In genomic region chr4:85474818-85475630, GRCh38 we compare ENCODE assay signal across 2 cellular contexts.
A peak's percentile ranks its signal among the peaks of the same experiment; 100 is the strongest.
TF ChIP-seq lines count a peak whose summit lies in the region.

ARHGAP24 (plus strand) TSS chr4:85475150.

TF ChIP-seq in HEK293, 187 proteins besides CTCF, POLR2A, EP300 and RAD21 (continued from another document and continues in another):
- TF ChIP-seq, protein P1, sequence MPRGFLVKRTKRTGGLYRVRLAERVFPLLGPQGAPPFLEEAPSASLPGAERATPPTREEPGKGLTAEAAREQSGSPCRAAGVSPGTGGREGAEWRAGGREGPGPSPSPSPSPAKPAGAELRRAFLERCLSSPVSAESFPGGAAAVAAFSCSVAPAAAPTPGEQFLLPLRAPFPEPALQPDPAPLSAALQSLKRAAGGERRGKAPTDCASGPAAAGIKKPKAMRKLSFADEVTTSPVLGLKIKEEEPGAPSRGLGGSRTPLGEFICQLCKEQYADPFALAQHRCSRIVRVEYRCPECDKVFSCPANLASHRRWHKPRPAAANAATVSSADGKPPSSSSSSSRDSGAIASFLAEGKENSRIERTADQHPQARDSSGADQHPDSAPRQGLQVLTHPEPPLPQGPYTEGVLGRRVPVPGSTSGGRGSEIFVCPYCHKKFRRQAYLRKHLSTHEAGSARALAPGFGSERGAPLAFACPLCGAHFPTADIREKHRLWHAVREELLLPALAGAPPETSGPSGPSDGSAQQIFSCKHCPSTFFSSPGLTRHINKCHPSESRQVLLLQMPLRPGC (tag by site-specific recombination; IDR thresholded peaks at IDR 0.05): no peak
- no peak for TF ChIP-seq ZSCAN16 (tag by site-specific recombination; IDR thresholded peaks at IDR 0.05)
- no peak for TF ChIP-seq ZNF624 (tag by site-specific recombination; IDR thresholded peaks at IDR 0.05)
- TF ChIP-seq SP3 (tag by site-specific recombination; IDR thresholded peaks at IDR 0.05): 0 out of 2 replicates have a peak, but pooled peaks have one; percentile 27
- TF ChIP-seq ZFP69B (tag by site-specific recombination; IDR thresholded peaks at IDR 0.05): peak; percentile 90
- no peak for TF ChIP-seq ZNF239 (tag by site-specific recombination; IDR thresholded peaks at IDR 0.05)
- no peak for TF ChIP-seq ZNF175 (tag by site-specific recombination; IDR thresholded peaks at IDR 0.05)
- TF ChIP-seq ZNF423 (tag by site-specific recombination; IDR thresholded peaks at IDR 0.05): no peak
- TF ChIP-seq ZSCAN30 (tag by site-specific recombination; IDR thresholded peaks at IDR 0.05): 0 out of 2 replicates have a peak, but pooled peaks have one; percentile 14
- TF ChIP-seq ZFHX2 (tag by site-specific recombination; conservative IDR thresholded peaks at IDR 0.05): no peak
- no peak for TF ChIP-seq TSHZ1 (tag by site-specific recombination; IDR thresholded peaks at IDR 0.05; ENCODE audit: borderline replicate concordance)
- TF ChIP-seq ZNF16 (tag by site-specific recombination; IDR thresholded peaks at IDR 0.05; ENCODE audit: low read depth): no peak
- peak; percentile 87 for TF ChIP-seq ZBTB17 (tag by site-specific recombination; IDR thresholded peaks at IDR 0.05)
- no peak for TF ChIP-seq ZNF596 (tag by site-specific recombination; IDR thresholded peaks at IDR 0.05)
- no peak for TF ChIP-seq ZNF747 (tag by site-specific recombination; IDR thresholded peaks at IDR 0.05)
- TF ChIP-seq ZNF211 (tag by site-specific recombination; IDR thresholded peaks at IDR 0.05; ENCODE audit: low read depth): no peak
- no peak for TF ChIP-seq ZNF585B (tag by site-specific recombination; IDR thresholded peaks at IDR 0.05)
- TF ChIP-seq, protein P2, sequence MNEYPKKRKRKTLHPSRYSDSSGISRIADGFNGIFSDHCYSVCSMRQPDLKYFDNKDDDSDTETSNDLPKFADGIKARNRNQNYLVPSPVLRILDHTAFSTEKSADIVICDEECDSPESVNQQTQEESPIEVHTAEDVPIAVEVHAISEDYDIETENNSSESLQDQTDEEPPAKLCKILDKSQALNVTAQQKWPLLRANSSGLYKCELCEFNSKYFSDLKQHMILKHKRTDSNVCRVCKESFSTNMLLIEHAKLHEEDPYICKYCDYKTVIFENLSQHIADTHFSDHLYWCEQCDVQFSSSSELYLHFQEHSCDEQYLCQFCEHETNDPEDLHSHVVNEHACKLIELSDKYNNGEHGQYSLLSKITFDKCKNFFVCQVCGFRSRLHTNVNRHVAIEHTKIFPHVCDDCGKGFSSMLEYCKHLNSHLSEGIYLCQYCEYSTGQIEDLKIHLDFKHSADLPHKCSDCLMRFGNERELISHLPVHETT (tag by site-specific recombination; IDR thresholded peaks at IDR 0.05): no peak
- TF ChIP-seq GFI1B (tag by site-specific recombination; IDR thresholded peaks at IDR 0.05): no peak
- TF ChIP-seq ZBTB48 (tag by site-specific recombination; IDR thresholded peaks at IDR 0.05): no peak
- peak; percentile 73 for TF ChIP-seq MZF1 (tag by site-specific recombination; IDR thresholded peaks at IDR 0.05; ENCODE audit: borderline replicate concordance)
- TF ChIP-seq, protein P3, sequence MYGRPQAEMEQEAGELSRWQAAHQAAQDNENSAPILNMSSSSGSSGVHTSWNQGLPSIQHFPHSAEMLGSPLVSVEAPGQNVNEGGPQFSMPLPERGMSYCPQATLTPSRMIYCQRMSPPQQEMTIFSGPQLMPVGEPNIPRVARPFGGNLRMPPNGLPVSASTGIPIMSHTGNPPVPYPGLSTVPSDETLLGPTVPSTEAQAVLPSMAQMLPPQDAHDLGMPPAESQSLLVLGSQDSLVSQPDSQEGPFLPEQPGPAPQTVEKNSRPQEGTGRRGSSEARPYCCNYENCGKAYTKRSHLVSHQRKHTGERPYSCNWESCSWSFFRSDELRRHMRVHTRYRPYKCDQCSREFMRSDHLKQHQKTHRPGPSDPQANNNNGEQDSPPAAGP (tag by site-specific recombination; IDR thresholded peaks at IDR 0.05): no peak
- TF ChIP-seq SP7 (tag by site-specific recombination; IDR thresholded peaks at IDR 0.05): peak; percentile 66
- no peak for TF ChIP-seq ZNF623 (tag by site-specific recombination; IDR thresholded peaks at IDR 0.05)
- TF ChIP-seq ZNF19 (tag by site-specific recombination; IDR thresholded peaks at IDR 0.05; ENCODE audit: low read depth): no peak
- TF ChIP-seq ZNF133 (tag by site-specific recombination; IDR thresholded peaks at IDR 0.05): no peak
- no peak for TF ChIP-seq REPIN1 (tag by site-specific recombination; IDR thresholded peaks at IDR 0.05; ENCODE audit: low read depth)
- peak; percentile 59 for TF ChIP-seq GLIS1 (tag by site-specific recombination; IDR thresholded peaks at IDR 0.05)
- no peak for TF ChIP-seq GLI2 (tag by site-specific recombination; IDR thresholded peaks at IDR 0.05; ENCODE audit: borderline replicate concordance, low read depth)
- TF ChIP-seq ZNF777 (tag by site-specific recombination; IDR thresholded peaks at IDR 0.05; ENCODE audit: borderline replicate concordance): no peak
- TF ChIP-seq ZNF529 (tag by site-specific recombination; IDR thresholded peaks at IDR 0.05; ENCODE audit: insufficient replicate concordance): no peak

TF ChIP-seq in HepG2, 621 proteins besides CTCF, POLR2A, EP300 and RAD21 (continued from another document and continues in another):
- TF ChIP-seq AGO2 (optimal IDR thresholded peaks at IDR 0.05; ENCODE audit: low read depth, low read length): no peak
- no peak for TF ChIP-seq GFI1 (CRISPR knock-in tag; IDR thresholded peaks at IDR 0.05; ENCODE audit: borderline replicate concordance)
- TF ChIP-seq E2F5 (CRISPR knock-in tag; conservative IDR thresholded peaks at IDR 0.05): no peak
- no peak for TF ChIP-seq ZNF280B (CRISPR knock-in tag; IDR thresholded peaks at IDR 0.05; ENCODE audit: borderline replicate concordance)
- no peak for TF ChIP-seq ZNF121 (CRISPR knock-in tag; IDR thresholded peaks at IDR 0.05)
- TF ChIP-seq ZNF501 (CRISPR knock-in tag; IDR thresholded peaks at IDR 0.05): peak; percentile 47; the same call in 1 of the 2 replicates
- 0 out of 2 replicates have a peak, but pooled peaks have one; percentile 28 for TF ChIP-seq NFATC3 (CRISPR knock-in tag; IDR thresholded peaks at IDR 0.05)
- TF ChIP-seq ZFP90 (CRISPR knock-in tag; IDR thresholded peaks at IDR 0.05; ENCODE audit: borderline replicate concordance): peak; percentile 54; the same call in 1 of the 2 replicates
- no peak for TF ChIP-seq HOXA9 (CRISPR knock-in tag; IDR thresholded peaks at IDR 0.05; ENCODE audit: borderline replicate concordance)
- TF ChIP-seq, protein P4, sequence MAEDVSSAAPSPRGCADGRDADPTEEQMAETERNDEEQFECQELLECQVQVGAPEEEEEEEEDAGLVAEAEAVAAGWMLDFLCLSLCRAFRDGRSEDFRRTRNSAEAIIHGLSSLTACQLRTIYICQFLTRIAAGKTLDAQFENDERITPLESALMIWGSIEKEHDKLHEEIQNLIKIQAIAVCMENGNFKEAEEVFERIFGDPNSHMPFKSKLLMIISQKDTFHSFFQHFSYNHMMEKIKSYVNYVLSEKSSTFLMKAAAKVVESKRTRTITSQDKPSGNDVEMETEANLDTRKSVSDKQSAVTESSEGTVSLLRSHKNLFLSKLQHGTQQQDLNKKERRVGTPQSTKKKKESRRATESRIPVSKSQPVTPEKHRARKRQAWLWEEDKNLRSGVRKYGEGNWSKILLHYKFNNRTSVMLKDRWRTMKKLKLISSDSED (CRISPR knock-in tag; IDR thresholded peaks at IDR 0.05): no peak
- TF ChIP-seq, protein P5, sequence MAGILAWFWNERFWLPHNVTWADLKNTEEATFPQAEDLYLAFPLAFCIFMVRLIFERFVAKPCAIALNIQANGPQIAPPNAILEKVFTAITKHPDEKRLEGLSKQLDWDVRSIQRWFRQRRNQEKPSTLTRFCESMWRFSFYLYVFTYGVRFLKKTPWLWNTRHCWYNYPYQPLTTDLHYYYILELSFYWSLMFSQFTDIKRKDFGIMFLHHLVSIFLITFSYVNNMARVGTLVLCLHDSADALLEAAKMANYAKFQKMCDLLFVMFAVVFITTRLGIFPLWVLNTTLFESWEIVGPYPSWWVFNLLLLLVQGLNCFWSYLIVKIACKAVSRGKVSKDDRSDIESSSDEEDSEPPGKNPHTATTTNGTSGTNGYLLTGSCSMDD (CRISPR knock-in tag; IDR thresholded peaks at IDR 0.05): no peak
- peak; percentile 81; the same call in 1 of the 2 replicates for TF ChIP-seq MYPOP (CRISPR knock-in tag; IDR thresholded peaks at IDR 0.05)
- no peak for TF ChIP-seq NFRKB (IDR thresholded peaks at IDR 0.05)
- no peak for TF ChIP-seq ZFP1 (CRISPR knock-in tag; IDR thresholded peaks at IDR 0.05)
- no peak for TF ChIP-seq BATF2 (CRISPR knock-in tag; IDR thresholded peaks at IDR 0.05)
- TF ChIP-seq, protein P6, sequence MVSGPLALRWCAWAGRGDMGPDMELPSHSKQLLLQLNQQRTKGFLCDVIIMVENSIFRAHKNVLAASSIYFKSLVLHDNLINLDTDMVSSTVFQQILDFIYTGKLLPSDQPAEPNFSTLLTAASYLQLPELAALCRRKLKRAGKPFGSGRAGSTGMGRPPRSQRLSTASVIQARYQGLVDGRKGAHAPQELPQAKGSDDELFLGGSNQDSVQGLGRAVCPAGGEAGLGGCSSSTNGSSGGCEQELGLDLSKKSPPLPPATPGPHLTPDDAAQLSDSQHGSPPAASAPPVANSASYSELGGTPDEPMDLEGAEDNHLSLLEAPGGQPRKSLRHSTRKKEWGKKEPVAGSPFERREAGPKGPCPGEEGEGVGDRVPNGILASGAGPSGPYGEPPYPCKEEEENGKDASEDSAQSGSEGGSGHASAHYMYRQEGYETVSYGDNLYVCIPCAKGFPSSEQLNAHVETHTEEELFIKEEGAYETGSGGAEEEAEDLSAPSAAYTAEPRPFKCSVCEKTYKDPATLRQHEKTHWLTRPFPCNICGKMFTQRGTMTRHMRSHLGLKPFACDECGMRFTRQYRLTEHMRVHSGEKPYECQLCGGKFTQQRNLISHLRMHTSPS (CRISPR knock-in tag; IDR thresholded peaks at IDR 0.05; ENCODE audit: low read depth): no peak
- TF ChIP-seq SYNCRIP (IDR thresholded peaks at IDR 0.05; ENCODE audit: insufficient read depth, low read depth, low read length): no peak
- no peak for TF ChIP-seq ZNF674 (CRISPR knock-in tag; IDR thresholded peaks at IDR 0.05; ENCODE audit: low read depth)
- TF ChIP-seq, protein P7, sequence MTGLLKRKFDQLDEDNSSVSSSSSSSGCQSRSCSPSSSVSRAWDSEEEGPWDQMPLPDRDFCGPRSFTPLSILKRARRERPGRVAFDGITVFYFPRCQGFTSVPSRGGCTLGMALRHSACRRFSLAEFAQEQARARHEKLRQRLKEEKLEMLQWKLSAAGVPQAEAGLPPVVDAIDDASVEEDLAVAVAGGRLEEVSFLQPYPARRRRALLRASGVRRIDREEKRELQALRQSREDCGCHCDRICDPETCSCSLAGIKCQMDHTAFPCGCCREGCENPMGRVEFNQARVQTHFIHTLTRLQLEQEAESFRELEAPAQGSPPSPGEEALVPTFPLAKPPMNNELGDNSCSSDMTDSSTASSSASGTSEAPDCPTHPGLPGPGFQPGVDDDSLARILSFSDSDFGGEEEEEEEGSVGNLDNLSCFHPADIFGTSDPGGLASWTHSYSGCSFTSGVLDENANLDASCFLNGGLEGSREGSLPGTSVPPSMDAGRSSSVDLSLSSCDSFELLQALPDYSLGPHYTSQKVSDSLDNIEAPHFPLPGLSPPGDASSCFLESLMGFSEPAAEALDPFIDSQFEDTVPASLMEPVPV (CRISPR knock-in tag; IDR thresholded peaks at IDR 0.05): no peak
- no peak for TF ChIP-seq ZNF17 (CRISPR knock-in tag; IDR thresholded peaks at IDR 0.05)
- TF ChIP-seq HES4 (CRISPR knock-in tag; IDR thresholded peaks at IDR 0.05; ENCODE audit: borderline replicate concordance): no peak
- TF ChIP-seq NFYC (CRISPR knock-in tag; IDR thresholded peaks at IDR 0.05): no peak
- TF ChIP-seq, protein P8, sequence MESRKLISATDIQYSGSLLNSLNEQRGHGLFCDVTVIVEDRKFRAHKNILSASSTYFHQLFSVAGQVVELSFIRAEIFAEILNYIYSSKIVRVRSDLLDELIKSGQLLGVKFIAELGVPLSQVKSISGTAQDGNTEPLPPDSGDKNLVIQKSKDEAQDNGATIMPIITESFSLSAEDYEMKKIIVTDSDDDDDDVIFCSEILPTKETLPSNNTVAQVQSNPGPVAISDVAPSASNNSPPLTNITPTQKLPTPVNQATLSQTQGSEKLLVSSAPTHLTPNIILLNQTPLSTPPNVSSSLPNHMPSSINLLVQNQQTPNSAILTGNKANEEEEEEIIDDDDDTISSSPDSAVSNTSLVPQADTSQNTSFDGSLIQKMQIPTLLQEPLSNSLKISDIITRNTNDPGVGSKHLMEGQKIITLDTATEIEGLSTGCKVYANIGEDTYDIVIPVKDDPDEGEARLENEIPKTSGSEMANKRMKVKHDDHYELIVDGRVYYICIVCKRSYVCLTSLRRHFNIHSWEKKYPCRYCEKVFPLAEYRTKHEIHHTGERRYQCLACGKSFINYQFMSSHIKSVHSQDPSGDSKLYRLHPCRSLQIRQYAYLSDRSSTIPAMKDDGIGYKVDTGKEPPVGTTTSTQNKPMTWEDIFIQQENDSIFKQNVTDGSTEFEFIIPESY (CRISPR knock-in tag; IDR thresholded peaks at IDR 0.05): no peak
- no peak for TF ChIP-seq IRX3 (CRISPR knock-in tag; IDR thresholded peaks at IDR 0.05; ENCODE audit: borderline replicate concordance, low read depth)
- TF ChIP-seq ZNF207 (IDR thresholded peaks at IDR 0.05; ENCODE audit: borderline replicate concordance): no peak
- no peak for TF ChIP-seq MXI1 (IDR thresholded peaks at IDR 0.05; ENCODE audit: borderline replicate concordance, low read depth, low read length)
- no peak for TF ChIP-seq ZNF510 (CRISPR knock-in tag; IDR thresholded peaks at IDR 0.05; ENCODE audit: low read depth)
